In genomic region chr1:82567308-82567707, GRCh38 we compare ENCODE assay signal across 1 cellular context.
TF ChIP-seq lines count a peak whose summit lies in the region.

No MANE protein-coding gene starts in this region.

TF ChIP-seq in H1, 55 proteins besides CTCF, POLR2A, EP300 and RAD21 (continued from another document):
- TF ChIP-seq ATF2 (IDR thresholded peaks at IDR 0.05; ENCODE audit: low read length) (no peak), BACH1 (IDR thresholded peaks at IDR 0.05; ENCODE audit: low read length) (no peak), NRF1 (IDR thresholded peaks at IDR 0.05; ENCODE audit: low read depth, low read length) (no peak), SP1 (IDR thresholded peaks at IDR 0.05; ENCODE audit: low read depth, low read length) (no peak), HDAC6 (IDR thresholded peaks at IDR 0.05; ENCODE audit: low read depth, low read length) (no peak), MAFK (IDR thresholded peaks at IDR 0.05; ENCODE audit: low read depth, low read length) (no peak), ASH2L (IDR thresholded peaks at IDR 0.05; ENCODE audit: low read length) (no peak), TCF12 (IDR thresholded peaks at IDR 0.05; ENCODE audit: low read depth, low read length) (no peak), JUN (IDR thresholded peaks at IDR 0.05; ENCODE audit: low read depth, low read length) (no peak), MAX (IDR thresholded peaks at IDR 0.05) (no peak), CEBPB (IDR thresholded peaks at IDR 0.05; ENCODE audit: low read depth, low read length) (no peak)
TF ChIP-seq in H1: peak in this region for 0.
